ENCODE assay signal across 15 cellular contexts in genomic region chr13:97133554-97133953, GRCh38.
"Had no signal": no experiment of that assay in that cellular context is flagged by ENCODE, and none has a peak within 500 bp of the region (broad histone marks: within the 10 kb centered on the region; RNA-seq: fewer than 3 reads in every experiment).

No MANE protein-coding gene starts in this region.

- H3K4me3 ChIP-seq: colonic mucosa, hepatocyte, mucosa of descending colon, right atrium auricular region, uterus had no signal

- FAIRE-seq: kidney, small intestine had no signal

- H3K36me3 ChIP-seq: colonic mucosa, right atrium auricular region, uterus had no signal

- H3K27me3 ChIP-seq: colonic mucosa, hepatocyte, right atrium auricular region, uterus had no signal

- DNase-seq: colonic mucosa; dermis blood vessel endothelial cell; foreskin melanocyte; kidney; left colon; mammary epithelial cell; mucosa of descending colon; naive thymus-derived CD8-positive, alpha-beta T cell; posterior cingulate gyrus; small intestine; stimulated activated CD4-positive, alpha-beta T cell treated with anti-CD3 and anti-CD28 coated beads, Interleukin-12 subunit alpha, Interleukin-12 subunit beta, amount 100 ng/mL, for 4 hours; stimulated activated naive CD4-positive, alpha-beta T cell treated with Interleukin-2 at 50 U/mL for 16 hours; uterus had no signal

- ATAC-seq: naive thymus-derived CD8-positive, alpha-beta T cell had no signal

- H3K27ac ChIP-seq: colonic mucosa, hepatocyte, right atrium auricular region, uterus had no signal

- H3K9me3 ChIP-seq: colonic mucosa, mucosa of descending colon, right atrium auricular region, uterus had no signal

- H2AFZ ChIP-seq: hepatocyte had no signal

- H3K4me1 ChIP-seq: colonic mucosa, right atrium auricular region, uterus had no signal

- H3K4me2 ChIP-seq: hepatocyte had no signal
